6 cellular contexts compared by ENCODE assay signal in the genomic region with DNA sequence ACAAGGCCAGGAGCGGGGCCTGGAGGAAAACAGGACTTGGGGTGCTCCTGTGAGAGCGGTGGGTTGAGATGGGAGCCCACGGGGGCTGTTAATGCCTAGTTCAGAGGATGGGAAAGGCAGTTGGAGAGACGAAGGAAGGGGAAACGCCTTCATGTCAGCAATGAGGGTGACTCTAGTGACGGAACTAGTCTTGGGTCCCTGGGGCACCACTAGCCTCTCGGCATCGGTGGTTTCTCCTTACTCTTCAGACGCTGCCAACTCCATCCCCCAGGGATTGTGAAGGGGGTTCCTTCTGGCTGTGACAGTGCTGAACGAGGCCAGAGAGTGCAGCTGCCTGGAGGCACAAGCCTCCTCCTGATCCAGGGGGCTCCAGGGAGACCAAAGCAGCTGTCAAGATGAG. TPM values are rescaled to one million over a fixed set of nuclear protein-coding genes. Genes with fewer than 3 reads are reported as not detected.
DNase-seq lines count a peak whose midpoint lies in the region; ATAC-seq and TF ChIP-seq lines count a peak whose summit lies in the region.

No MANE protein-coding gene starts in this region.

- TF ChIP-seq POLR2A in heart left ventricle (IDR thresholded peaks at IDR 0.05) (no peak), tibial nerve (IDR thresholded peaks at IDR 0.05) (no peak)

- 6 to 14% (median 9%) methylated on average over 10 of the region's 10 CpGs for WGBS in heart left ventricle, 4 donors
- WGBS in tibial nerve, 2 donors: 1 to 5% methylated on average over 10 of the region's 10 CpGs

- TF ChIP-seq CTCF in heart left ventricle (IDR thresholded peaks at IDR 0.05) (no peak), tibial nerve (IDR thresholded peaks at IDR 0.05) (no peak)

- peaks cover 0 to 27% (median 23%) of the 10 kb centered on the region in 12 donors for H3K4me1 ChIP-seq in heart left ventricle
- peaks cover 0 to 30% (median 21%) of the 10 kb centered on the region in 4 donors for H3K4me1 ChIP-seq in tibial nerve

- no peaks in the 10 kb centered on the region for H3K9me3 Mint-ChIP-seq in activated T-cell treated with anti-CD3 and anti-CD28 coated beads, Interleukin-2, amount 50 U/mL, for 24 hours

- peak overlapping the region; percentile 49 to 95 (median 76) for H3K4me3 ChIP-seq in heart left ventricle
- H3K4me3 ChIP-seq in tibial nerve: peak overlapping the region; percentile 76 to 98 (median 91)

- H3K36me3 Mint-ChIP-seq in activated T-cell treated with anti-CD3 and anti-CD28 coated beads, Interleukin-2, amount 50 U/mL, for 24 hours (ENCODE audit: low read depth): peaks cover 61% of the 10 kb centered on the region

- peak; percentile 45 for DNase-seq in activated T-cell treated with anti-CD3 and anti-CD28 coated beads, Interleukin-2, amount 50 U/mL, for 24 hours
- DNase-seq in activated T-cell treated with anti-CD3 and anti-CD28 coated beads for 4 hours (no peak), heart left ventricle (peak in 3 of 5 donors; percentile 50 to 66 (median 54)), tibial nerve (ENCODE audit: low spot score in 2 of 2) (no peak)

- H3K27me3 Mint-ChIP-seq in activated T-cell treated with anti-CD3 and anti-CD28 coated beads, Interleukin-2, amount 50 U/mL, for 24 hours: no peaks in the 10 kb centered on the region

- peak in 2 of 4 donors; percentile 3 to 46 for ATAC-seq in heart left ventricle
- no peak for ATAC-seq in GM21381 (IDR thresholded peaks at IDR 0.05; ENCODE audit: unreplicated experiment)
- no peak for ATAC-seq in HG03457 (IDR thresholded peaks at IDR 0.05; ENCODE audit: unreplicated experiment)

- H3K9me3 ChIP-seq in heart left ventricle (no peaks in the 10 kb centered on the region), tibial nerve (no peaks in the 10 kb centered on the region)

- H3K36me3 ChIP-seq in heart left ventricle (peaks cover 0 to 25% (median 14%) of the 10 kb centered on the region in 9 donors), tibial nerve (peaks cover 0 to 26% (median 0%) of the 10 kb centered on the region in 3 donors)

- H3K27ac Mint-ChIP-seq in activated T-cell treated with anti-CD3 and anti-CD28 coated beads, Interleukin-2, amount 50 U/mL, for 24 hours: peak overlapping the region; percentile 97

- peaks cover 49% of the 10 kb centered on the region for H3K4me1 Mint-ChIP-seq in activated T-cell treated with anti-CD3 and anti-CD28 coated beads, Interleukin-2, amount 50 U/mL, for 24 hours (ENCODE audit: low read depth)

- no peak for TF ChIP-seq EP300 in tibial nerve (IDR thresholded peaks at IDR 0.05)

- H3K27me3 ChIP-seq in heart left ventricle (no peaks in the 10 kb centered on the region), tibial nerve (no peaks in the 10 kb centered on the region)

- H3K27ac ChIP-seq in heart left ventricle (peak overlapping the region; percentile 77 to 97 (median 93)), tibial nerve (peak overlapping the region; percentile 91 to 99 (median 95))

- H3K4me3 Mint-ChIP-seq in activated T-cell treated with anti-CD3 and anti-CD28 coated beads, Interleukin-2, amount 50 U/mL, for 24 hours: peak overlapping the region; percentile 93

- intact Hi-C loops in heart left ventricle (cut with DNase I): loop anchor here in 7 of 10 donors (5.0 to 10.0 kb wide), 7 partner anchors 41 to 251 kb away; partner anchors contain the start of genes GP1BA (in 2 of the 7), CXCL16 (in 1 of the 7), PFN1 (in 1 of the 7) and ZMYND15 (in 1 of the 7)

RNA-seq across cellular contexts. Expression of gene CAMTA2, which starts 0.7 kb away (rescaled TPM):
- 100 to 1,000 TPM in 1 of 9 donors, 10 to 100 TPM in 8; 25.2 to 108 (median 32.4) TPM for total RNA-seq in heart left ventricle
- polyA plus RNA-seq in heart left ventricle: 10 to 100 TPM; 41.7 to 59.4 TPM
- total RNA-seq in tibial nerve: 10 to 100 TPM; 15.3 to 46.2 (median 22.5) TPM

RNA-seq across cellular contexts. Expression of gene INCA1, which starts 9.2 kb away (rescaled TPM):
- total RNA-seq in heart left ventricle: 1 to 10 TPM in 8 of 9 donors, under 1 TPM in 1; 0.75 to 4.0 (median 2.7) TPM
- 1 to 10 TPM in 1 of 2 donors, under 1 TPM in 1; 0.64 to 5.1 TPM for polyA plus RNA-seq in heart left ventricle
- total RNA-seq in tibial nerve: 1 to 10 TPM; 1.2 to 1.8 (median 1.7) TPM

RNA-seq across cellular contexts. Expression of gene KIF1C, which starts 9.6 kb away (rescaled TPM):
- total RNA-seq in heart left ventricle (100 to 1,000 TPM; 335 to 868 (median 539) TPM), tibial nerve (10 to 100 TPM; 78.0 to 89.7 (median 79.6) TPM)
- polyA plus RNA-seq in heart left ventricle: 100 to 1,000 TPM; 210 to 384 TPM

RNA-seq across cellular contexts. Expression of gene SPAG7, which starts 20.6 kb away (rescaled TPM):
- total RNA-seq in heart left ventricle: 100 to 1,000 TPM in 6 of 9 donors, 10 to 100 TPM in 3; 88.7 to 149 (median 125) TPM
- polyA plus RNA-seq in heart left ventricle: 100 to 1,000 TPM; 118 to 192 TPM
- total RNA-seq in tibial nerve: 10 to 100 TPM; 36.9 to 70.0 (median 42.0) TPM

RNA-seq across cellular contexts. Expression of gene ENO3, which starts 37.2 kb away (rescaled TPM):
- total RNA-seq in heart left ventricle: 1,000 to 10,000 TPM in 2 of 9 donors, 100 to 1,000 TPM in 7; 383 to 1,354 (median 668) TPM
- 1,000 to 10,000 TPM in 1 of 2 donors, 100 to 1,000 TPM in 1; 253 to 1,459 TPM for polyA plus RNA-seq in heart left ventricle
- 10 to 100 TPM in 2 of 4 donors, 1 to 10 TPM in 2; 7.5 to 15.3 (median 10.2) TPM for total RNA-seq in tibial nerve

Comparison
In these comparisons a context has a peak if more than half of its experiments do, and no peak if none do; other contexts are left out.
1. DNase-seq: peak in activated T-cell treated with anti-CD3 and anti-CD28 coated beads, Interleukin-2, amount 50 U/mL, for 24 hours (single experiment) and heart left ventricle (3 of 5); none in activated T-cell treated with anti-CD3 and anti-CD28 coated beads for 4 hours (single experiment) and tibial nerve (0 of 2).